In genomic region chr11:10857604-10858504, GRCh38 we compare ENCODE assay signal across 8 cellular contexts. TPM values are rescaled to one million over a fixed set of nuclear protein-coding genes. Genes with fewer than 3 reads are reported as not detected.
DNase-seq lines count a peak whose midpoint lies in the region; ATAC-seq, FAIRE-seq and TF ChIP-seq lines count a peak whose summit lies in the region.

ZBED5 (minus strand) TSS chr11:10858053; CDS start chr11:10854945, 3,108 bp downstream.

- H3K36me3 ChIP-seq in BE2C: peaks cover 30% of the 10 kb centered on the region

- no peak for TF ChIP-seq CTCF in BE2C (IDR thresholded peaks at IDR 0.05; ENCODE audit: low read depth, low read length)

- peak within 1 kb of the TSS; percentile 98 for H3K27ac ChIP-seq in cingulate gyrus (ENCODE audit: low read depth, low read length)

- DNase-seq in BE2C (peak; percentile 90), GM19239 (ENCODE audit: insufficient read length, low spot score) (peak; percentile 62), NCI-H524 treated with DMSO at 0.1 percent for 48 hours (lab: John Stamatoyannopoulos, UW) (peak; percentile 84), kidney tubule cell (ENCODE audit: low spot score) (peak; percentile 98)
- peak; percentile 92 to 93 for DNase-seq in activated CD4-positive, alpha-beta T cell treated with anti-CD3 and anti-CD28 coated beads for 4 hours
- DNase-seq in stimulated activated CD4-positive, alpha-beta T cell treated with anti-CD3 and anti-CD28 coated beads, Interleukin-1b, Interleukin-23, amount 100 ng/mL, for 24 hours (ENCODE audit: low read depth in 4 of 4, low spot score in 1 of 4): peak; percentile 81 to 93 (median 88)

- no peaks in the 10 kb centered on the region for H3K4me1 ChIP-seq in BE2C

- no peaks in the 10 kb centered on the region for H3K9me3 ChIP-seq in BE2C

- peak; percentile 89 for ATAC-seq in HG03457 (IDR thresholded peaks at IDR 0.05; ENCODE audit: unreplicated experiment)

- peak; percentile 82 for FAIRE-seq in GM19239 (lab: Jason Lieb, UNC)

- H3K27me3 ChIP-seq in BE2C: no peaks in the 10 kb centered on the region

- peak within 1 kb of the TSS; percentile 90 for H3K4me3 ChIP-seq in BE2C (ENCODE audit: low read depth, low read length)

RNA-seq across cellular contexts. Expression of gene ZBED5, which starts in this region (rescaled TPM):
- polyA plus RNA-seq in BE2C (2012; ENCODE audit: insufficient read depth, insufficient read length, low read depth): 37.5 TPM

Comparison
In these comparisons a context has a peak if more than half of its experiments do, and no peak if none do; other contexts are left out.
1. Peak in every context shown above with its lines: DNase-seq, ATAC-seq, H3K4me3 ChIP-seq and H3K27ac ChIP-seq.